Comparison of ENCODE assay signal across 1 cellular context in genomic region chr7:151946932-151947331, GRCh38.
TF ChIP-seq lines count a peak whose summit lies in the region.

No MANE protein-coding gene starts in this region.

TF ChIP-seq in K562, 482 proteins besides CTCF, POLR2A, EP300 and RAD21 (continued from another document and continues in another):
- TF ChIP-seq ZNF407 (IDR thresholded peaks at IDR 0.05; ENCODE audit: low read depth) = no peak
- TF ChIP-seq EHMT2 (IDR thresholded peaks at IDR 0.05) = no peak
- no peak for TF ChIP-seq CHD1 (IDR thresholded peaks at IDR 0.05; ENCODE audit: low read length)
- TF ChIP-seq E2F6 (IDR thresholded peaks at IDR 0.05; ENCODE audit: borderline replicate concordance in 1 of 2, extremely low read depth in 1 of 2, insufficient read depth in 1 of 2, insufficient read length in 1 of 2, low read depth in 1 of 2, low read length in 1 of 2, poor library complexity in 1 of 2, severe bottlenecking in 1 of 2) = peak in 1 of 2 experiments; percentile 42
- TF ChIP-seq ZNF232 (CRISPR knock-in tag; IDR thresholded peaks at IDR 0.05) = no peak
- TF ChIP-seq ZNF76 (CRISPR knock-in tag; IDR thresholded peaks at IDR 0.05; ENCODE audit: borderline replicate concordance) = no peak
- TF ChIP-seq BRF2 (IDR thresholded peaks at IDR 0.05; ENCODE audit: borderline replicate concordance, insufficient read depth, insufficient read length) = no peak
- TF ChIP-seq DACH1 (IDR thresholded peaks at IDR 0.05; ENCODE audit: partially characterized antibody) = no peak
- no peak for TF ChIP-seq SAP30 (IDR thresholded peaks at IDR 0.05; ENCODE audit: borderline replicate concordance, insufficient read depth, low read depth, low read length, poor library complexity, severe bottlenecking)
- no peak for TF ChIP-seq NFATC3 (IDR thresholded peaks at IDR 0.05)
- TF ChIP-seq SREBF2 (CRISPR knock-in tag; IDR thresholded peaks at IDR 0.05) = no peak
- no peak for TF ChIP-seq BRD4 (IDR thresholded peaks at IDR 0.05)
- no peak for TF ChIP-seq KLF6 (CRISPR knock-in tag; IDR thresholded peaks at IDR 0.05; ENCODE audit: borderline replicate concordance)
- peak; percentile 43; the same call in 1 of the 2 replicates for TF ChIP-seq L3MBTL2 (IDR thresholded peaks at IDR 0.05)
- TF ChIP-seq MGA (IDR thresholded peaks at IDR 0.05) = peak; percentile 45
- TF ChIP-seq TRIM25 (IDR thresholded peaks at IDR 0.05; ENCODE audit: borderline replicate concordance) = no peak
- TF ChIP-seq PHF8 (IDR thresholded peaks at IDR 0.05; ENCODE audit: borderline replicate concordance, low read length) = no peak
- TF ChIP-seq NUFIP1 (IDR thresholded peaks at IDR 0.05; ENCODE audit: partially characterized antibody) = no peak
- TF ChIP-seq ESRRA (IDR thresholded peaks at IDR 0.05; ENCODE audit: borderline replicate concordance, low read depth) = no peak
- TF ChIP-seq MBD1 (CRISPR knock-in tag; IDR thresholded peaks at IDR 0.05) = no peak
- TF ChIP-seq FOXK2 (conservative IDR thresholded peaks at IDR 0.05 in 1 of 2, IDR thresholded peaks at IDR 0.05 in 1 of 2; ENCODE audit: low read depth in 2 of 2) = no peak
- TF ChIP-seq HIVEP1 (CRISPR knock-in tag; IDR thresholded peaks at IDR 0.05) = no peak
- TF ChIP-seq MNT (conservative IDR thresholded peaks at IDR 0.05) = peak in 1 of 2 experiments; percentile 27; a peak in 1 of 4 replicates
